ENCODE assay signal across 19 cellular contexts in the genomic region with DNA sequence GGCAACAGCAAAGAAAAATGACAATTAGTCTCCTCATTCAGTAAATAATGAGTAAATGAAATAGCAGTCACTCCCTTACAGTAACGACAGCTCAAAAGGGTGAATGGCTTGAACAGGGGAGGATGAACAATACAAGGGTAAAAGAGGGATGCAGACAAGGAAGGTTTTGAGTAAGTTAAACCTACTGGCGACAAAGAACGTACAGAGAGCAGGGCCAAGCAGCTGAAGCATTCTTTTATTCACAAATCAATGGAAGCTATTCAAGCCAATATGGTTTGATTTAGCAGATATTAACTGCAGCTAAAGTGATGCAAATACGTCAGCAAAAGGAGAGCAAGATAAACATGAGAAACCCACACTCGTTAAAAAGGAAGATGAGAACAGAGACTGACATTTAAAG.
DNase-seq lines count a peak whose midpoint lies in the region; ATAC-seq and TF ChIP-seq lines count a peak whose summit lies in the region.
"Had no signal": no experiment of that assay in that cellular context is flagged by ENCODE, and none has a peak within 500 bp of the region (broad histone marks: within the 10 kb centered on the region; RNA-seq: fewer than 3 reads in every experiment).

No MANE protein-coding gene starts in this region.

- H3K27ac Mint-ChIP-seq in T-helper 1 cell treated with Interleukin-12 subunit alpha and Interleukin-12 subunit beta and Interleukin-4 antibody, amounts not matched to agents 30 μg/mL and 1 μg/mL, for 36 hours, result peak overlapping the region; percentile 58
- H3K27ac Mint-ChIP-seq in activated naive CD8-positive, alpha-beta T cell, result peak overlapping the region; percentile 86
- H3K27ac Mint-ChIP-seq in natural killer cell, result peak overlapping the region; percentile 78 to 88

- no peak for TF ChIP-seq CTCF in natural killer cell (IDR thresholded peaks at IDR 0.05)

- H3K9ac ChIP-seq in HUES64 (ENCODE audit: low read depth, low read length), result no peak overlapping the region
- H3K9ac ChIP-seq: parathyroid adenoma had no signal

- DNase-seq in T-helper 1 cell, result no peak
- DNase-seq in natural killer cell, result no peak
- DNase-seq in DMS153 treated with DMSO at 0.1 percent for 48 hours (lab: John Stamatoyannopoulos, UW; ENCODE audit: unreplicated experiment), result no peak
- no peak for DNase-seq in head of caudate nucleus
- DNase-seq: activated CD8-positive, alpha-beta memory T cell treated with anti-CD3 and anti-CD28 coated beads, Interleukin-2, amount 50 U/mL, for 4 hours; aorta; gastrocnemius medialis; KBM-7; NCI-H1105; NCI-H2171; stimulated activated CD4-positive, alpha-beta T cell treated with anti-CD3 and anti-CD28 coated beads, Interleukin-4, amount 100 ng/mL, for 24 hours; thyroid gland; WERI-Rb-1 had no signal

- H3K27ac ChIP-seq in HUES64 (ENCODE audit: low read depth, low read length), result 0 out of 2 replicates have a peak overlapping the region, but pooled peaks have one; percentile 16
- H3K27ac ChIP-seq: 22Rv1, gastrocnemius medialis, parathyroid adenoma, thyroid gland, WERI-Rb-1 had no signal

- H3K4me3 Mint-ChIP-seq in T-helper 1 cell treated with Interleukin-12 subunit alpha and Interleukin-12 subunit beta and Interleukin-4 antibody, amounts not matched to agents 30 μg/mL and 1 μg/mL, for 36 hours, result peak overlapping the region; percentile 26
- H3K4me3 Mint-ChIP-seq in activated naive CD8-positive, alpha-beta T cell, result peak overlapping the region; percentile 68
- H3K4me3 Mint-ChIP-seq in natural killer cell, result peak overlapping the region; percentile 68

- peaks cover 32% of the 10 kb centered on the region for H3K4me1 ChIP-seq in HUES64 (ENCODE audit: insufficient read depth, low read length)

- no peaks in the 10 kb centered on the region for H3K36me3 ChIP-seq in HUES64 (ENCODE audit: insufficient read depth, low read length)
- H3K36me3 ChIP-seq: gastrocnemius medialis, thyroid gland, WERI-Rb-1 had no signal

- no peak overlapping the region for H3K4me3 ChIP-seq in HUES64 (ENCODE audit: low read length)
- H3K4me3 ChIP-seq: gastrocnemius medialis, thyroid gland had no signal

- peaks cover 79% of the 10 kb centered on the region for H3K4me1 Mint-ChIP-seq in T-helper 1 cell treated with Interleukin-12 subunit alpha and Interleukin-12 subunit beta and Interleukin-4 antibody, amounts not matched to agents 30 μg/mL and 1 μg/mL, for 36 hours (ENCODE audit: low read depth)
- H3K4me1 Mint-ChIP-seq in activated naive CD8-positive, alpha-beta T cell (ENCODE audit: low read depth), result peaks cover 94% of the 10 kb centered on the region
- H3K4me1 Mint-ChIP-seq in natural killer cell, result peaks cover 91 to 92% of the 10 kb centered on the region in 2 donors

- intact Hi-C loops in natural killer cell (cut with micrococcal nuclease) (loop anchor here (2.0 kb wide), 1 partner anchor 17 kb away; no protein-coding TSS in a partner anchor), head of caudate nucleus (cut with DNase I) (no loop called here)

- ATAC-seq in natural killer cell (no peak), HG02981 (IDR thresholded peaks at IDR 0.05; ENCODE audit: unreplicated experiment) (no peak)
- ATAC-seq: gastrocnemius medialis had no signal

- no peaks in the 10 kb centered on the region for H3K27me3 ChIP-seq in HUES64 (ENCODE audit: insufficient read depth, low read length)
- H3K27me3 ChIP-seq: gastrocnemius medialis, thyroid gland had no signal

- no peaks in the 10 kb centered on the region for H3K27me3 Mint-ChIP-seq in T-helper 1 cell treated with Interleukin-12 subunit alpha and Interleukin-12 subunit beta and Interleukin-4 antibody, amounts not matched to agents 30 μg/mL and 1 μg/mL, for 36 hours (ENCODE audit: low read depth)
- no peaks in the 10 kb centered on the region for H3K27me3 Mint-ChIP-seq in activated naive CD8-positive, alpha-beta T cell
- no peaks in the 10 kb centered on the region for H3K27me3 Mint-ChIP-seq in natural killer cell (ENCODE audit: low read depth in 2 of 2)

- H3K36me3 Mint-ChIP-seq in T-helper 1 cell treated with Interleukin-12 subunit alpha and Interleukin-12 subunit beta and Interleukin-4 antibody, amounts not matched to agents 30 μg/mL and 1 μg/mL, for 36 hours (ENCODE audit: low read depth), result peaks cover 32% of the 10 kb centered on the region
- peaks cover 4% of the 10 kb centered on the region for H3K36me3 Mint-ChIP-seq in activated naive CD8-positive, alpha-beta T cell
- no peaks in the 10 kb centered on the region for H3K36me3 Mint-ChIP-seq in natural killer cell

- no peaks in the 10 kb centered on the region for H3K9me3 ChIP-seq in HUES64 (ENCODE audit: insufficient read depth, low read depth, low read length)
- H3K9me3 ChIP-seq: gastrocnemius medialis, thyroid gland had no signal

- no peaks in the 10 kb centered on the region for H3K9me3 Mint-ChIP-seq in T-helper 1 cell treated with Interleukin-12 subunit alpha and Interleukin-12 subunit beta and Interleukin-4 antibody, amounts not matched to agents 30 μg/mL and 1 μg/mL, for 36 hours
- no peaks in the 10 kb centered on the region for H3K9me3 Mint-ChIP-seq in activated naive CD8-positive, alpha-beta T cell (ENCODE audit: low read depth)
- H3K9me3 Mint-ChIP-seq in natural killer cell, result no peaks in the 10 kb centered on the region

- WGBS in HUES64, result 85% methylated on average over 5 of the region's 5 CpGs
